Comparison of ENCODE assay signal across 12 cellular contexts in genomic region chr11:119759324-119759723, GRCh38. TPM values are rescaled to one million over a fixed set of nuclear protein-coding genes. Genes with fewer than 3 reads are reported as not detected.
A peak's percentile ranks its signal among the peaks of the same experiment; 100 is the strongest.
DNase-seq lines count a peak whose midpoint lies in the region; TF ChIP-seq lines count a peak whose summit lies in the region.
"Had no signal": no experiment of that assay in that cellular context is flagged by ENCODE, and none has a peak within 500 bp of the region (broad histone marks: within the 10 kb centered on the region; RNA-seq: fewer than 3 reads in every experiment).

No MANE protein-coding gene starts in this region.

- WGBS in prostate gland: 49% methylated on average over 8 of the region's 8 CpGs

- no peaks in the 10 kb centered on the region for H3K9me3 ChIP-seq in prostate gland
- H3K9me3 ChIP-seq: Caco-2, Peyer's patch had no signal

- H3K27ac ChIP-seq in prostate gland: no peak overlapping the region
- H3K27ac ChIP-seq: Peyer's patch had no signal

- DNase-seq in AG08396 (ENCODE audit: low spot score) (peak; percentile 39), HCEC 1CT (peak; percentile 22), RPMI7951 (ENCODE audit: low read depth) (peak; percentile 92), fibroblast of the conjunctiva (ENCODE audit: low read depth) (peak; percentile 12), midbrain (lab: John Stamatoyannopoulos, UW) (no peak), GM10266 (ENCODE audit: extremely low spot score) (no peak), middle frontal gyrus (ENCODE audit: extremely low spot score, low spot score) (no peak), prostate gland (ENCODE audit: low spot score) (no peak)
- DNase-seq: activated T-cell treated with anti-CD3 and anti-CD28 coated beads for 4 hours; Caco-2; effector CD8-positive, alpha-beta T cell; Peyer's patch had no signal

- H3K27me3 ChIP-seq in prostate gland (replicated peaks; ENCODE audit: insufficient read depth): peaks cover under 1% of the 10 kb centered on the region
- H3K27me3 ChIP-seq: Peyer's patch had no signal

- H3K36me3 ChIP-seq in prostate gland: no peaks in the 10 kb centered on the region
- H3K36me3 ChIP-seq: Peyer's patch had no signal

- TF ChIP-seq CTCF in GM10266 (IDR thresholded peaks at IDR 0.05; ENCODE audit: control insufficient read depth, insufficient read depth, low read depth, missing control alignments) (no peak), prostate gland (IDR thresholded peaks at IDR 0.05) (no peak)

- no peaks in the 10 kb centered on the region for H3K4me1 ChIP-seq in prostate gland (replicated peaks)
- H3K4me1 ChIP-seq: Peyer's patch had no signal

- intact Hi-C loops in prostate gland (cut with DNase I): no loop called here

- H3K4me3 ChIP-seq in prostate gland: no peak overlapping the region
- H3K4me3 ChIP-seq: Peyer's patch had no signal

- no peak for TF ChIP-seq POLR2A in prostate gland (IDR thresholded peaks at IDR 0.05)

RNA-seq across cellular contexts. Expression of gene NECTIN1, which starts 30.3 kb away (rescaled TPM):
- 4.3 and 7.7 TPM in 2 replicates for total RNA-seq in RPMI7951 (2014; rRNA removed; shearing (Covaris generic))
- 10 to 100 TPM; 18.7 to 28.2 TPM for total RNA-seq in prostate gland

Comparison
In these comparisons a context has a peak if more than half of its experiments do, and no peak if none do; other contexts are left out.
1. DNase-seq: peak in AG08396 (single experiment), HCEC 1CT (single experiment), RPMI7951 (single experiment) and fibroblast of the conjunctiva (single experiment); none in midbrain (single experiment), GM10266 (single experiment), middle frontal gyrus (single experiment) and prostate gland (single experiment).